Comparison of ENCODE assay signal across 11 cellular contexts in the genomic region with DNA sequence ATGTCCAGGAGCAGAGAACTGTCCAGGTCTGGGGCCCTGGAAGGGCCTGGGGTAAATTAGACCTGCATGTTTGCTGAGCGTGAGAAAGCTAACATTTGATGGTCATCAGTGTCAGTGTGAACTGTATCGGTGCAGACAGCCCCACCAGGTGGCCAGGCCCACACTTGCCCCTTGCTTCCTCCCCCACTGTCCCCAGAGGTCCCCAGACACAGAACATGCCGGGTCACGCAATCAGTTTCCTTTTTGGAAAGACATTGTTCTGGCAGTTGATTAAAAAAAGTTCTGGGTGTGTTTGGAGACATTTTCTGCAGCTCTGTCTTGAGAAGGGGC. TPM values are rescaled to one million over a fixed set of nuclear protein-coding genes. Genes with fewer than 3 reads are reported as not detected.
DNase-seq lines count a peak whose midpoint lies in the region; ATAC-seq and TF ChIP-seq lines count a peak whose summit lies in the region.
"Had no signal": no experiment of that assay in that cellular context is flagged by ENCODE, and none has a peak within 500 bp of the region (broad histone marks: within the 10 kb centered on the region; RNA-seq: fewer than 3 reads in every experiment).

No MANE protein-coding gene starts in this region.

- POLR2A ChIA-PET in MCF 10A (lab: Yijun Ruan, JAX) (no interaction called here), PC-3 (lab: Charles Lee; ENCODE audit: unreplicated experiment) (no interaction called here)

- H3K36me3 Mint-ChIP-seq in MCF 10A (ENCODE audit: insufficient read depth, unreplicated experiment) = no peaks in the 10 kb centered on the region

- no peak overlapping the region for H3K9ac ChIP-seq in PC-3 (ENCODE audit: low read length)

- H3K27me3 ChIP-seq in breast epithelium (peaks cover 0 to 13% of the 10 kb centered on the region in 2 donors), PC-3 (ENCODE audit: low read length) (0 out of 2 replicates have a peak, but pooled peaks cover 8% of the 10 kb centered on the region), left ventricle myocardium inferior (ENCODE audit: low read depth) (peaks cover 22% of the 10 kb centered on the region), gastroesophageal sphincter (peaks cover 60% of the 10 kb centered on the region)

- H3K4me2 ChIP-seq in PC-3 (ENCODE audit: low read length) = peak overlapping the region; percentile 46

- no peak overlapping the region for H3K27ac Mint-ChIP-seq in MCF 10A (ENCODE audit: low read depth, unreplicated experiment)

- H3K36me3 ChIP-seq in breast epithelium = no peaks in the 10 kb centered on the region
- H3K36me3 ChIP-seq in PC-3 (ENCODE audit: low read depth, low read length) = no peaks in the 10 kb centered on the region
- no peaks in the 10 kb centered on the region for H3K36me3 ChIP-seq in left ventricle myocardium inferior
- H3K36me3 ChIP-seq in gastroesophageal sphincter = no peaks in the 10 kb centered on the region

- peaks cover 62% of the 10 kb centered on the region for H3K27me3 Mint-ChIP-seq in MCF 10A (ENCODE audit: insufficient read depth, unreplicated experiment)

- H3F3A ChIP-seq in PC-3 (ENCODE audit: low read length, unreplicated experiment) = no peaks in the 10 kb centered on the region

- H3K4me3 ChIP-seq in breast epithelium = peak overlapping the region in 2 of 3 donors; percentile 67 to 84
- H3K4me3 ChIP-seq in PC-3 (ENCODE audit: low read length) = 0 out of 2 replicates have a peak overlapping the region, but pooled peaks have one; percentile 2
- H3K4me3 ChIP-seq in left ventricle myocardium inferior = peak overlapping the region; percentile 74
- no peak overlapping the region for H3K4me3 ChIP-seq in gastroesophageal sphincter

- H3K27ac ChIP-seq in breast epithelium (no peak overlapping the region), PC-3 (ENCODE audit: low read length) (no peak overlapping the region), left ventricle myocardium inferior (replicated peaks) (peak overlapping the region; percentile 24), gastroesophageal sphincter (no peak overlapping the region)

- H3K9me3 Mint-ChIP-seq in MCF 10A (ENCODE audit: unreplicated experiment) = no peaks in the 10 kb centered on the region

- CTCF ChIA-PET in MCF 10A (lab: Yijun Ruan, JAX) (interaction anchor here (1.0 to 1.4 kb wide), 3 partner anchors 9 to 87 kb away, joined by 3 to 7 read pairs (median 4); no protein-coding TSS in a partner anchor), PC-3 (lab: Charles Lee) (no interaction called here)

- DNase-seq in breast epithelium (ENCODE audit: low spot score in 2 of 2) (no peak), MCF 10A (ENCODE audit: unreplicated experiment) (no peak), PC-3 (peak; percentile 13), left ventricle myocardium inferior (peak; percentile 25), ureter (ENCODE audit: low spot score) (peak; percentile 44), anterior cingulate cortex (lab: John Stamatoyannopoulos, UW) (no peak)
- DNase-seq: amygdala, COR-L47, NCI-H2029 had no signal

- 0 out of 2 replicates have a peak, but pooled peaks cover 5% of the 10 kb centered on the region for H4K20me1 ChIP-seq in PC-3 (ENCODE audit: low read length)

- H2AFZ ChIP-seq in PC-3 (ENCODE audit: low read length) = no peak overlapping the region

- TF ChIP-seq POLR2A in breast epithelium (IDR thresholded peaks at IDR 0.05) (no peak), gastroesophageal sphincter (IDR thresholded peaks at IDR 0.05) (no peak)

- H3K9me2 ChIP-seq in PC-3 (replicated peaks; ENCODE audit: low read length) = no peaks in the 10 kb centered on the region

- H3K4me1 ChIP-seq in breast epithelium = peaks cover 5 to 14% of the 10 kb centered on the region in 2 donors
- no peaks in the 10 kb centered on the region; the same call in 1 of the 2 replicates for H3K4me1 ChIP-seq in PC-3 (ENCODE audit: insufficient read depth, low read length)
- H3K4me1 ChIP-seq in left ventricle myocardium inferior = peaks cover 52% of the 10 kb centered on the region
- peaks cover 0 to 37% (median 15%) of the 10 kb centered on the region in 3 donors for H3K4me1 ChIP-seq in gastroesophageal sphincter

- intact Hi-C loops in breast epithelium (cut with DNase I; ENCODE audit: low total_unique reads) (loop anchor here (1.0 kb wide), 1 partner anchor 45 kb away; no protein-coding TSS in a partner anchor), MCF 10A (cut with micrococcal nuclease) (loop anchor here (2.0 kb wide), 1 partner anchor 87 kb away; no protein-coding TSS in a partner anchor), PC-3 (cut with micrococcal nuclease) (loop anchor here (5.0 kb wide), 1 partner anchor 88 kb away; no protein-coding TSS in a partner anchor), left ventricle myocardium inferior (cut with micrococcal nuclease) (no loop called here)

- H3K4me3 Mint-ChIP-seq in MCF 10A (ENCODE audit: unreplicated experiment) = no peak overlapping the region

- H3K79me2 ChIP-seq in PC-3 (ENCODE audit: low read length) = no peaks in the 10 kb centered on the region

- H3K4me1 Mint-ChIP-seq in MCF 10A (ENCODE audit: insufficient read depth, unreplicated experiment) = peaks cover 7% of the 10 kb centered on the region

- no TSS peak for BruUV-seq in MCF 10A (replicated peaks; lab: Mats Ljungman, UMichigan)
- BruUV-seq in PC-3 (replicated peaks; lab: Mats Ljungman, UMichigan) = no TSS peak

- no peaks in the 10 kb centered on the region for H3K9me3 ChIP-seq in breast epithelium
- H3K9me3 ChIP-seq in PC-3 (ENCODE audit: low read length) = no peaks in the 10 kb centered on the region
- no peaks in the 10 kb centered on the region for H3K9me3 ChIP-seq in left ventricle myocardium inferior (replicated peaks)
- no peaks in the 10 kb centered on the region for H3K9me3 ChIP-seq in gastroesophageal sphincter

- ATAC-seq in PC-3 (no peak), gastroesophageal sphincter (no peak), GM18502 (IDR thresholded peaks at IDR 0.05; ENCODE audit: poor library complexity, unreplicated experiment) (no peak)

- WGBS in gastroesophageal sphincter (ENCODE audit: low coverage in 1 of 2), 2 donors = no CpG with 5 or more reads among the region's 4 CpGs

- TF ChIP-seq CTCF in breast epithelium (IDR thresholded peaks at IDR 0.05) (peak in 1 of 3 donors; percentile 14), MCF 10A (IDR thresholded peaks at IDR 0.05; ENCODE audit: unreplicated experiment) (no peak), PC-3 (conservative IDR thresholded peaks at IDR 0.05; ENCODE audit: low read depth, low read length) (peak; percentile 39), left ventricle myocardium inferior (IDR thresholded peaks at IDR 0.05; ENCODE audit: borderline replicate concordance) (peak; percentile 39), gastroesophageal sphincter (IDR thresholded peaks at IDR 0.05) (peak in 1 of 4 experiments; percentile 26)

- TF ChIP-seq EP300 in gastroesophageal sphincter (IDR thresholded peaks at IDR 0.05) = no peak

RNA-seq across cellular contexts. Expression of a gene that starts 1.5 kb away (rescaled TPM):
- 10 to 100 TPM in 1 of 3 donors, 1 to 10 TPM in 1, not detected in 1; 5.9 to 16.7 TPM for total RNA-seq in breast epithelium
- 0.21 and 0.32 TPM in 2 replicates for total RNA-seq in MCF 10A (2022)
- 1.6 and 6.7 TPM in 2 replicates for total RNA-seq in PC-3 (2014; rRNA removed)
- 3.7 TPM for total RNA-seq in left ventricle myocardium inferior
- total RNA-seq in ureter = 14.2 TPM
- 1 to 10 TPM; 1.8 to 6.1 (median 1.9) TPM for total RNA-seq in gastroesophageal sphincter

Comparison
In these comparisons a context has a peak if more than half of its experiments do, and no peak if none do; other contexts are left out.
1. DNase-seq: peak in PC-3 (single experiment), left ventricle myocardium inferior (single experiment) and ureter (single experiment); none in breast epithelium (0 of 2), MCF 10A (single experiment) and anterior cingulate cortex (0 of 58).
2. H3K4me3 ChIP-seq: peak in breast epithelium (2 of 3), PC-3 (single experiment) and left ventricle myocardium inferior (single experiment); none in gastroesophageal sphincter (0 of 2).